Comparison of ENCODE assay signal across 12 cellular contexts in genomic region chr14:68182492-68182891, GRCh38.
DNase-seq lines count a peak whose midpoint lies in the region; ATAC-seq and TF ChIP-seq lines count a peak whose summit lies in the region.
"Had no signal": no experiment of that assay in that cellular context is flagged by ENCODE, and none has a peak within 500 bp of the region (broad histone marks: within the 10 kb centered on the region; RNA-seq: fewer than 3 reads in every experiment).

No MANE protein-coding gene starts in this region.

- no peaks in the 10 kb centered on the region for H3K27me3 ChIP-seq in heart right ventricle
- H3K27me3 ChIP-seq: gastrocnemius medialis had no signal

- H3K4me3 Mint-ChIP-seq in activated naive CD8-positive, alpha-beta T cell: peak overlapping the region; percentile 38
- H3K4me3 Mint-ChIP-seq in MCF 10A (ENCODE audit: unreplicated experiment): no peak overlapping the region
- no peak overlapping the region for H3K4me3 Mint-ChIP-seq in chondrocyte (ENCODE audit: unreplicated experiment)

- 92 to 97% methylated on average over 5 of the region's 5 CpGs for WGBS in heart right ventricle, 2 donors

- H3K27me3 Mint-ChIP-seq in activated naive CD8-positive, alpha-beta T cell: no peaks in the 10 kb centered on the region
- H3K27me3 Mint-ChIP-seq in MCF 10A (ENCODE audit: insufficient read depth, unreplicated experiment): no peaks in the 10 kb centered on the region
- H3K27me3 Mint-ChIP-seq in chondrocyte (ENCODE audit: low read depth): no peaks in the 10 kb centered on the region

- no peaks in the 10 kb centered on the region for H3K36me3 ChIP-seq in heart right ventricle
- H3K36me3 ChIP-seq: gastrocnemius medialis had no signal

- TF ChIP-seq CTCF in GM10248 (IDR thresholded peaks at IDR 0.05; ENCODE audit: control extremely low read depth, extremely low read depth, low read depth, missing control alignments) (no peak), heart right ventricle (IDR thresholded peaks at IDR 0.05) (no peak), MCF 10A (IDR thresholded peaks at IDR 0.05; ENCODE audit: unreplicated experiment) (no peak), chondrocyte (IDR thresholded peaks at IDR 0.05) (no peak)

- intact Hi-C loops in heart right ventricle (cut with DNase I) (no loop called here), MCF 10A (cut with micrococcal nuclease) (no loop called here)

- CTCF ChIA-PET in GM10248 (lab: Yijun Ruan, JAX): interaction anchor here (0.6 kb wide), 1 partner anchor 10 kb away, joined by 3 read pairs; no protein-coding TSS in a partner anchor
- CTCF ChIA-PET in MCF 10A (lab: Yijun Ruan, JAX): interaction anchor here (0.9 kb wide), 1 partner anchor 661 kb away, joined by 3 read pairs; no protein-coding TSS in a partner anchor

- H3K9me3 Mint-ChIP-seq in activated naive CD8-positive, alpha-beta T cell (ENCODE audit: low read depth): no peaks in the 10 kb centered on the region
- H3K9me3 Mint-ChIP-seq in MCF 10A (ENCODE audit: unreplicated experiment) (no peaks in the 10 kb centered on the region), chondrocyte (ENCODE audit: low read depth) (peaks cover 13% of the 10 kb centered on the region)

- peaks cover 31% of the 10 kb centered on the region for H3K4me1 Mint-ChIP-seq in activated naive CD8-positive, alpha-beta T cell (ENCODE audit: low read depth)
- H3K4me1 Mint-ChIP-seq in MCF 10A (ENCODE audit: insufficient read depth, unreplicated experiment): peaks cover 22% of the 10 kb centered on the region
- peaks cover 41% of the 10 kb centered on the region for H3K4me1 Mint-ChIP-seq in chondrocyte (ENCODE audit: low read depth)

- H3K4me1 ChIP-seq in heart right ventricle: peaks cover 0 to 14% (median 0%) of the 10 kb centered on the region in 9 donors
- H3K4me1 ChIP-seq: gastrocnemius medialis had no signal

- H3K4me3 ChIP-seq in heart right ventricle: no peak overlapping the region
- H3K4me3 ChIP-seq: gastrocnemius medialis, skin epidermis had no signal

- no peaks in the 10 kb centered on the region for H3K9me3 ChIP-seq in heart right ventricle
- H3K9me3 ChIP-seq: gastrocnemius medialis had no signal

- peak overlapping the region; percentile 81 for H3K27ac Mint-ChIP-seq in activated naive CD8-positive, alpha-beta T cell
- H3K27ac Mint-ChIP-seq in MCF 10A (ENCODE audit: low read depth, unreplicated experiment) (no peak overlapping the region), chondrocyte (ENCODE audit: unreplicated experiment) (no peak overlapping the region)

- BruUV-seq in MCF 10A (replicated peaks; lab: Mats Ljungman, UMichigan): no TSS peak

- ATAC-seq in GM19351 (IDR thresholded peaks at IDR 0.05; ENCODE audit: unreplicated experiment) (peak; percentile 77), HG03060 (IDR thresholded peaks at IDR 0.05; ENCODE audit: low read depth, unreplicated experiment) (peak; percentile 66), heart right ventricle (no peak)
- ATAC-seq: gastrocnemius medialis had no signal

- peaks cover 5% of the 10 kb centered on the region for H3K36me3 Mint-ChIP-seq in activated naive CD8-positive, alpha-beta T cell
- H3K36me3 Mint-ChIP-seq in MCF 10A (ENCODE audit: insufficient read depth, unreplicated experiment): no peaks in the 10 kb centered on the region
- no peaks in the 10 kb centered on the region for H3K36me3 Mint-ChIP-seq in chondrocyte (ENCODE audit: low read depth)

- no peak overlapping the region for H3K27ac ChIP-seq in heart right ventricle
- H3K27ac ChIP-seq: gastrocnemius medialis had no signal

- peak; percentile 46 for DNase-seq in GM10248 (ENCODE audit: extremely low spot score)
- no peak for DNase-seq in hepatic stellate cell (ENCODE audit: low spot score)
- DNase-seq in heart right ventricle: no peak
- no peak for DNase-seq in MCF 10A (ENCODE audit: unreplicated experiment)
- DNase-seq in chondrocyte (ENCODE audit: low spot score): no peak
- DNase-seq: gastrocnemius medialis, mesendoderm, NCI-H82 had no signal

- POLR2A ChIA-PET in GM10248 (lab: Yijun Ruan, JAX) (no interaction called here), MCF 10A (lab: Yijun Ruan, JAX) (no interaction called here)

Comparison
In these comparisons a context has a peak if more than half of its experiments do, and no peak if none do; other contexts are left out.
1. ATAC-seq: peak in GM19351 (single experiment) and HG03060 (single experiment); none in heart right ventricle (0 of 8).